Comparison of ENCODE assay signal across 1 cellular context in the genomic region with DNA sequence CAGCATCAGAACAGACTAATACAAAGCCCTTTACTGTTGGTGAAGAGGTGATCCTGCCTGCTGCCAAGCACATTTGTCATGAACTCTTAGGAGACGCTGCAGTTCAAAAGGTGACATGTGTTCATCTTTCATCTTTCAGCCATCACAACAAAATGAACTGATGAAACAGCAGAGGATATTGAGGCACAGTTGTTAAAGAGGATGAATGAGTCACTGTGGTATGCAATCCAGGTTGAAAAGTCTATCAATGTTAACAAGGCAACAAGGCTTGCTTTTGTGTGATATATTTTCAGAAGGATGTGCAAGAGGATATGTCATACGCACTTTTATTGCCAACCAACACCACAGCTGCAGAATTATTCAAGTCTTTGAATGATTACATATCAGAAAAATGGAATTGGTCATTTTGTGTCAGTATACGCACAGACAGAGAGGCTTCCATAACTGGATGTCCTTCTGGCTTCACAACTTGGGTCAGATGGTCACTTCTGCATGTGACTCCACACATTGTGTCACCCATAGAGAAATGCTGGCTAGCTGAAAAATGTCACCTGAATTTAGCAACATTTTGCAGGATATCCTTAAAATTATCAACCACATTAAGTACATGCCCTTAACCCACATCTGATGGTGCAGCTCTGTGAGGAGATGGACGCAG.
TF ChIP-seq lines count a peak whose summit lies in the region.

No MANE protein-coding gene starts in this region.

TF ChIP-seq in HepG2, 621 proteins besides CTCF, POLR2A, EP300 and RAD21 (continued from another document):
- peak in 1 of 2 experiments; percentile 95; a peak in 2 of 4 replicates for TF ChIP-seq ATF4 (CRISPR knock-in tag; IDR thresholded peaks at IDR 0.05)
- TF ChIP-seq FOSL2 (CRISPR knock-in tag; IDR thresholded peaks at IDR 0.05), result peak; percentile 73
